In genomic region chr5:123700624-123701023, GRCh38 we compare ENCODE assay signal across 13 cellular contexts.
DNase-seq lines count a peak whose midpoint lies in the region; ATAC-seq and TF ChIP-seq lines count a peak whose summit lies in the region.
"Had no signal": no experiment of that assay in that cellular context is flagged by ENCODE, and none has a peak within 500 bp of the region (broad histone marks: within the 10 kb centered on the region; RNA-seq: fewer than 3 reads in every experiment).

No MANE protein-coding gene starts in this region.

- peaks cover 12% of the 10 kb centered on the region for H3K4me1 ChIP-seq in foreskin keratinocyte

- no peak for TF ChIP-seq CTCF in foreskin keratinocyte (conservative IDR thresholded peaks at IDR 0.05)

- no peaks in the 10 kb centered on the region for H3K9me3 ChIP-seq in T-helper 17 cell (ENCODE audit: control insufficient read depth, low read length, poor library complexity, severe bottlenecking)

- H3K27ac Mint-ChIP-seq in stimulated activated effector memory CD8-positive, alpha-beta T cell treated with anti-CD3 and anti-CD28 coated beads, Interleukin-12 subunit alpha, Interleukin-12 subunit beta, amount 100 ng/mL, for 72 hours: no peak overlapping the region
- no peak overlapping the region for H3K27ac Mint-ChIP-seq in T-helper 17 cell
- H3K27ac Mint-ChIP-seq: natural killer cell treated with Interleukin-12 subunit alpha and Interleukin-12 subunit beta and Interleukin-15 and Interleukin-18, amount 100 ng/mL, for 72 hours; stimulated activated naive CD8-positive, alpha-beta T cell treated with anti-CD3 and anti-CD28 coated beads, Interleukin-15, amount 100 ng/mL, for 72 hours had no signal

- peaks cover 3% of the 10 kb centered on the region for H3K9me3 Mint-ChIP-seq in stimulated activated effector memory CD8-positive, alpha-beta T cell treated with anti-CD3 and anti-CD28 coated beads, Interleukin-12 subunit alpha, Interleukin-12 subunit beta, amount 100 ng/mL, for 72 hours

- in situ Hi-C loops in KBM-7 (cut with MboI; ENCODE audit: low pct_unique_long_range_greater_than_20kb, low sequenced_read_pairs): no loop called here

- DNase-seq in EH (ENCODE audit: low read depth) (peak; percentile 99), foreskin keratinocyte (peak; percentile 93 to 96), renal cortical epithelial cell (ENCODE audit: low read depth) (peak; percentile 99), NCI-H1930 (lab: John Stamatoyannopoulos, UW) (no peak), KBM-7 (no peak), T-helper 17 cell (no peak)
- no peak for DNase-seq in stimulated activated effector memory CD8-positive, alpha-beta T cell treated with anti-CD3 and anti-CD28 coated beads, Interleukin-12 subunit alpha, Interleukin-12 subunit beta, amount 100 ng/mL, for 72 hours (ENCODE audit: low spot score in 2 of 2)
- DNase-seq: NCI-H1417 treated with DMSO at 0.1 percent for 48 hours; stimulated activated naive CD8-positive, alpha-beta T cell treated with anti-CD3 and anti-CD28 coated beads, Interleukin-15, amount 100 ng/mL, for 72 hours had no signal

- no peak overlapping the region for H3K4me3 Mint-ChIP-seq in stimulated activated effector memory CD8-positive, alpha-beta T cell treated with anti-CD3 and anti-CD28 coated beads, Interleukin-12 subunit alpha, Interleukin-12 subunit beta, amount 100 ng/mL, for 72 hours
- H3K4me3 Mint-ChIP-seq in T-helper 17 cell: no peak overlapping the region
- H3K4me3 Mint-ChIP-seq: brain; natural killer cell treated with Interleukin-12 subunit alpha and Interleukin-12 subunit beta and Interleukin-15 and Interleukin-18, amount 100 ng/mL, for 72 hours; stimulated activated naive CD8-positive, alpha-beta T cell treated with anti-CD3 and anti-CD28 coated beads, Interleukin-15, amount 100 ng/mL, for 72 hours had no signal

- no peaks in the 10 kb centered on the region for H3K27me3 Mint-ChIP-seq in T-helper 17 cell
- H3K27me3 Mint-ChIP-seq: natural killer cell treated with Interleukin-12 subunit alpha and Interleukin-12 subunit beta and Interleukin-15 and Interleukin-18, amount 100 ng/mL, for 72 hours; stimulated activated naive CD8-positive, alpha-beta T cell treated with anti-CD3 and anti-CD28 coated beads, Interleukin-15, amount 100 ng/mL, for 72 hours had no signal

- no peaks in the 10 kb centered on the region for H3K4me1 Mint-ChIP-seq in stimulated activated effector memory CD8-positive, alpha-beta T cell treated with anti-CD3 and anti-CD28 coated beads, Interleukin-12 subunit alpha, Interleukin-12 subunit beta, amount 100 ng/mL, for 72 hours
- H3K4me1 Mint-ChIP-seq in T-helper 17 cell: no peaks in the 10 kb centered on the region
- H3K4me1 Mint-ChIP-seq: stimulated activated naive CD8-positive, alpha-beta T cell treated with anti-CD3 and anti-CD28 coated beads, Interleukin-15, amount 100 ng/mL, for 72 hours had no signal

- ATAC-seq in SK-N-SH treated with all-trans-retinoic acid at 6 μM for 48 hours: peak; percentile 95
- ATAC-seq in foreskin keratinocyte: peak; percentile 98
- no peak for ATAC-seq in stimulated activated effector memory CD8-positive, alpha-beta T cell treated with anti-CD3 and anti-CD28 coated beads, Interleukin-12 subunit alpha, Interleukin-12 subunit beta, amount 100 ng/mL, for 72 hours
- no peak for ATAC-seq in T-helper 17 cell
- ATAC-seq: natural killer cell treated with Interleukin-12 subunit alpha and Interleukin-12 subunit beta and Interleukin-15 and Interleukin-18, amount 100 ng/mL, for 72 hours; stimulated activated naive CD8-positive, alpha-beta T cell treated with anti-CD3 and anti-CD28 coated beads, Interleukin-15, amount 100 ng/mL, for 72 hours had no signal

- H3K27me3 ChIP-seq in foreskin keratinocyte: no peaks in the 10 kb centered on the region

- H3K27ac ChIP-seq in foreskin keratinocyte: no peak overlapping the region
- H3K27ac ChIP-seq: VCaP had no signal

- no peaks in the 10 kb centered on the region for H3K36me3 Mint-ChIP-seq in stimulated activated effector memory CD8-positive, alpha-beta T cell treated with anti-CD3 and anti-CD28 coated beads, Interleukin-12 subunit alpha, Interleukin-12 subunit beta, amount 100 ng/mL, for 72 hours
- no peaks in the 10 kb centered on the region for H3K36me3 Mint-ChIP-seq in T-helper 17 cell (ENCODE audit: low read depth)
- H3K36me3 Mint-ChIP-seq: brain; natural killer cell treated with Interleukin-12 subunit alpha and Interleukin-12 subunit beta and Interleukin-15 and Interleukin-18, amount 100 ng/mL, for 72 hours had no signal

TF ChIP-seq in SK-N-SH treated with all-trans-retinoic acid at 6 μM for 48 hours, 23 proteins besides CTCF, POLR2A, EP300 and RAD21:
- TF ChIP-seq ISL1 (CRISPR knock-in tag; IDR thresholded peaks at IDR 0.05) (peak; percentile 61), TCF4 (CRISPR knock-in tag; IDR thresholded peaks at IDR 0.05; ENCODE audit: borderline replicate concordance) (no peak)

Comparison
In these comparisons a context has a peak if more than half of its experiments do, and no peak if none do; other contexts are left out.
1. DNase-seq: peak in EH (single experiment), foreskin keratinocyte (2 of 2) and renal cortical epithelial cell (single experiment); none in stimulated activated effector memory CD8-positive, alpha-beta T cell treated with anti-CD3 and anti-CD28 coated beads, Interleukin-12 subunit alpha, Interleukin-12 subunit beta, amount 100 ng/mL, for 72 hours (0 of 2), NCI-H1930 (0 of 2), KBM-7 (single experiment) and T-helper 17 cell (0 of 3).
2. ATAC-seq: peak in SK-N-SH treated with all-trans-retinoic acid at 6 μM for 48 hours (single experiment) and foreskin keratinocyte (single experiment); none in stimulated activated effector memory CD8-positive, alpha-beta T cell treated with anti-CD3 and anti-CD28 coated beads, Interleukin-12 subunit alpha, Interleukin-12 subunit beta, amount 100 ng/mL, for 72 hours (single experiment) and T-helper 17 cell (single experiment).